27 cellular contexts compared by ENCODE assay signal in the genomic region with DNA sequence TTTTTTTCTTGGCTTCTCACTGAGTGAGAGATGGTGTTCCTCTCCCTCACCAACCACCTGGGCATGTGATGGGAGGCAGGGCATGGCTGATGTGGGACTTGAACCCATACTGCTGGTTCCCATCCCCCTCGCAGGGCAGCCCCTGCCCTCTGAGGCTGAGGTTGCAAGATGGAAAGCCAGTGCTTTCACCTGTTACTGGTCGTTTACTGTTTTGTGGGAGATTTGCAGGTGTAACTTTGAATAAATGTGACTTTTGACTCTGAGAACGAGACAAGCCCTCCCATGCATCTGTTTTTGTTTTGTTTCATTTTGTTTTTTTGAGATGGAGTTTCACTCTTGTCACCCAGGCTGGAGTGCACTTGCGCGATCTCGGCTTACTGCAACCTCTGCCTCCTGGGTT. TPM values are rescaled to one million over a fixed set of nuclear protein-coding genes. Genes with fewer than 3 reads are reported as not detected.
"Had no signal": no experiment of that assay in that cellular context is flagged by ENCODE, and none has a peak within 500 bp of the region (broad histone marks: within the 10 kb centered on the region; RNA-seq: fewer than 3 reads in every experiment).

No MANE protein-coding gene starts in this region.

- H3K27me3 ChIP-seq: adrenal gland had no signal

- ATAC-seq: activated CD8-positive, alpha-beta T cell treated with anti-CD3 and anti-CD28 coated beads for 36 hours; PC-3; T-helper 17 cell had no signal

- H3K9me3 Mint-ChIP-seq: activated CD4-positive, alpha-beta T cell treated with anti-CD3 and anti-CD28 coated beads, Interleukin-2, amount 10 ng/mL, durations not matched to agents 7 days and 5 days; activated CD8-positive, alpha-beta T cell treated with anti-CD3 and anti-CD28 coated beads for 36 hours; activated naive CD8-positive, alpha-beta T cell treated with anti-CD3 and anti-CD28 coated beads, Interleukin-2, amount 10 ng/mL, durations not matched to agents 7 days and 5 days had no signal

- H3K27me3 Mint-ChIP-seq: activated CD4-positive, alpha-beta T cell treated with anti-CD3 and anti-CD28 coated beads, Interleukin-2, amount 10 ng/mL, durations not matched to agents 7 days and 5 days; activated CD8-positive, alpha-beta T cell treated with anti-CD3 and anti-CD28 coated beads for 36 hours; T-helper 17 cell had no signal

- DNase-seq: activated CD4-positive, alpha-beta T cell treated with anti-CD3 and anti-CD28 coated beads, Interleukin-2, amount 10 ng/mL, durations not matched to agents 7 days and 5 days; activated CD4-positive, CD25-positive, alpha-beta regulatory T cell; activated CD8-positive, alpha-beta memory T cell treated with anti-CD3 and anti-CD28 coated beads, Interleukin-2, amount 50 U/mL, for 48 hours; activated CD8-positive, alpha-beta T cell treated with anti-CD3 and anti-CD28 coated beads for 36 hours; activated naive CD4-positive, alpha-beta T cell treated with anti-CD3 and anti-CD28 coated beads, Interleukin-2, amount 50 U/mL, for 16 hours; activated naive CD8-positive, alpha-beta T cell treated with anti-CD3 and anti-CD28 coated beads, Interleukin-2, amount 10 ng/mL, durations not matched to agents 7 days and 5 days; activated T-cell treated with anti-CD3 and anti-CD28 coated beads, Interleukin-2, amount 50 U/mL, for 1 hour; adrenal gland; anterior cingulate cortex; caudate nucleus; KG1; NCI-H1092; NCI-H1417; NCI-H1930; NCI-H2107; NCI-H2171 treated with DMSO at 0.1 percent for 48 hours; NCI-H226; NCI-H510A; NCI-H526 treated with DMSO at 0.1 percent for 48 hours; NCI-H82; NK-92 treated with Interleukin-12 subunit alpha and Interleukin-12 subunit beta, amount 100 ng/mL, for 24 hours; PC-3; SIG-M5; T-helper 17 cell; T-helper 9 cell had no signal

- H3K4me1 Mint-ChIP-seq: activated naive CD8-positive, alpha-beta T cell treated with anti-CD3 and anti-CD28 coated beads, Interleukin-2, amount 10 ng/mL, durations not matched to agents 7 days and 5 days; T-helper 17 cell had no signal

- H3K4me3 Mint-ChIP-seq: activated CD4-positive, alpha-beta T cell treated with anti-CD3 and anti-CD28 coated beads, Interleukin-2, amount 10 ng/mL, durations not matched to agents 7 days and 5 days; activated CD8-positive, alpha-beta T cell treated with anti-CD3 and anti-CD28 coated beads for 36 hours; activated naive CD8-positive, alpha-beta T cell treated with anti-CD3 and anti-CD28 coated beads, Interleukin-2, amount 10 ng/mL, durations not matched to agents 7 days and 5 days had no signal

- H3K27ac Mint-ChIP-seq: activated CD4-positive, alpha-beta T cell treated with anti-CD3 and anti-CD28 coated beads, Interleukin-2, amount 10 ng/mL, durations not matched to agents 7 days and 5 days; activated CD8-positive, alpha-beta T cell treated with anti-CD3 and anti-CD28 coated beads for 36 hours; activated naive CD8-positive, alpha-beta T cell treated with anti-CD3 and anti-CD28 coated beads, Interleukin-2, amount 10 ng/mL, durations not matched to agents 7 days and 5 days; T-helper 17 cell had no signal

- H3K36me3 Mint-ChIP-seq: activated naive CD8-positive, alpha-beta T cell treated with anti-CD3 and anti-CD28 coated beads, Interleukin-2, amount 10 ng/mL, durations not matched to agents 7 days and 5 days had no signal

- H3K4me3 ChIP-seq: adrenal gland had no signal

- H3K36me3 ChIP-seq: adrenal gland had no signal

- H3K9me3 ChIP-seq: adrenal gland had no signal

RNA-seq across cellular contexts. Expression of gene C1orf167, which starts 21.6 kb away (rescaled TPM):
- total RNA-seq: activated CD4-positive, alpha-beta T cell treated with anti-CD3 and anti-CD28 coated beads, Interleukin-2, amount 10 ng/mL, durations not matched to agents 7 days and 5 days; activated CD8-positive, alpha-beta T cell treated with anti-CD3 and anti-CD28 coated beads for 36 hours; activated naive CD8-positive, alpha-beta T cell treated with anti-CD3 and anti-CD28 coated beads, Interleukin-2, amount 10 ng/mL, durations not matched to agents 7 days and 5 days; LHCN-M2; M059J; PC-3 had no signal
